24 cellular contexts compared by ENCODE assay signal in the genomic region with DNA sequence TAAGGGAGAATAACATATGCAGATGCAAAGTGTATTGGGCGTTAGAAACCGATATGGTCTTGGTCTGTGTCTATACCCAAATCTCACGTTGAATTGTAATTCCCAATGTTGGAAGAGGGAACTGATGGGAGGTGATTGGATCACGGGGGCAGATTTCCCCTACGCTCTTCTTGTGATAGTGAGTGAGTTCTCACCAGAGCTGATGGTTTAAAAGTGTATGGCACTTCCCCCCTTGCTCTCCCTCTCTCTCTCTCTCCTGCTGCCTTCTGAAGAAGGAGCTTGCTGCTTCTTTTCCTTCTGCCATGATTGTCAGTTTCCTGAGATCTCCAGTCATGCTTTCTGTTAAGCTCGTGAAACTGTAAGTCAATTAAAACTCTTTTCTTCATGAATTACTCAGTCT.
DNase-seq lines count a peak whose midpoint lies in the region; ATAC-seq, FAIRE-seq and TF ChIP-seq lines count a peak whose summit lies in the region.
"Had no signal": no experiment of that assay in that cellular context is flagged by ENCODE, and none has a peak within 500 bp of the region (broad histone marks: within the 10 kb centered on the region; RNA-seq: fewer than 3 reads in every experiment).

No MANE protein-coding gene starts in this region.

- FAIRE-seq in HepG2 (lab: Jason Lieb, UNC) = no peak
- FAIRE-seq: A204.1, GM12891, HTR-8/SVneo had no signal

- H3K27ac ChIP-seq in HepG2 (ENCODE audit: extremely low read length, insufficient read depth, low read length) (peak overlapping the region; percentile 66), right lobe of liver (no peak overlapping the region), PC-9 (no peak overlapping the region)
- H3K27ac ChIP-seq: GM23248, KMS-11, RWPE1 had no signal

- CTCF ChIA-PET in HepG2 (lab: Yijun Ruan, JAX; ENCODE audit: low intra/inter-chr PET ratio, low total read pairs) = no interaction called here
- CTCF ChIA-PET in PC-9 (lab: Charles Lee) = no interaction called here
- CTCF ChIA-PET in HEK293T (lab: Yijun Ruan, JAX) = no interaction called here

- ATAC-seq in HepG2 (peak; percentile 86), right lobe of liver (no peak), GM18517 (IDR thresholded peaks at IDR 0.05; ENCODE audit: unreplicated experiment) (no peak)

- H2AFZ ChIP-seq in HepG2 (ENCODE audit: low read length) (peak overlapping the region; percentile 90), PC-9 (no peak overlapping the region; the same call in 1 of the 2 replicates)
- H2AFZ ChIP-seq: GM23248 had no signal

- no peaks in the 10 kb centered on the region for H3F3A ChIP-seq in PC-9 (ENCODE audit: insufficient read depth, low read depth)

- H3K4me2 ChIP-seq in HepG2 (ENCODE audit: low read depth, low read length) (peak overlapping the region; percentile 84), PC-9 (peak overlapping the region; percentile 58)
- H3K4me2 ChIP-seq: KMS-11, SK-N-SH had no signal

- H3K9me3 ChIP-seq in HepG2 (ENCODE audit: low read length) (no peaks in the 10 kb centered on the region), right lobe of liver (no peaks in the 10 kb centered on the region), PC-9 (ENCODE audit: insufficient read depth, low read depth) (no peaks in the 10 kb centered on the region)
- H3K9me3 ChIP-seq: SK-N-SH had no signal

- WGBS in HepG2 (ENCODE audit: low lambda C conversion rate) = 38% methylated on average over 6 of the region's 6 CpGs
- 59% methylated on average over 6 of the region's 6 CpGs for WGBS in right lobe of liver (ENCODE audit: insufficient coverage, low coverage, low lambda C conversion rate, missing lambda C conversion rate)
- 91 to 94% methylated on average over 6 of the region's 6 CpGs for WGBS in lower leg skin, 2 donors

- TF ChIP-seq POLR2A in HepG2 (IDR thresholded peaks at IDR 0.05; ENCODE audit: insufficient read depth in 1 of 2, low read depth in 2 of 2, low read length in 2 of 2) = no peak
- no peak for TF ChIP-seq POLR2A in right lobe of liver (IDR thresholded peaks at IDR 0.05)
- no peak for TF ChIP-seq POLR2A in lower leg skin (IDR thresholded peaks at IDR 0.05)

- BruUV-seq in HepG2 (replicated peaks; lab: Mats Ljungman, UMichigan) = no TSS peak
- BruUV-seq in PC-9 (replicated peaks; lab: Mats Ljungman, UMichigan) = no TSS peak

- H3K36me3 ChIP-seq in HepG2 (replicated peaks in 1 of 2; ENCODE audit: control insufficient read depth in 1 of 2, insufficient read depth in 2 of 2, low read length in 2 of 2) = no peaks in the 10 kb centered on the region
- no peaks in the 10 kb centered on the region for H3K36me3 ChIP-seq in right lobe of liver
- no peaks in the 10 kb centered on the region for H3K36me3 ChIP-seq in PC-9 (ENCODE audit: low read depth)

- no peak for TF ChIP-seq CTCF in HepG2 (CRISPR knock-in tag; IDR thresholded peaks at IDR 0.05)
- TF ChIP-seq CTCF in right lobe of liver (IDR thresholded peaks at IDR 0.05) = no peak
- no peak for TF ChIP-seq CTCF in PC-9 (conservative IDR thresholded peaks at IDR 0.05)
- no peak for TF ChIP-seq CTCF in lower leg skin (IDR thresholded peaks at IDR 0.05)

- H3K79me2 ChIP-seq in HepG2 (ENCODE audit: insufficient read depth, low read length) (no peaks in the 10 kb centered on the region), PC-9 (ENCODE audit: low read depth) (no peaks in the 10 kb centered on the region)

- H3K4me1 ChIP-seq in HepG2 (ENCODE audit: insufficient read depth, low read length) = peaks cover 6% of the 10 kb centered on the region
- H3K4me1 ChIP-seq in right lobe of liver = no peaks in the 10 kb centered on the region
- H3K4me1 ChIP-seq in PC-9 (replicated peaks; ENCODE audit: insufficient read depth) = no peaks in the 10 kb centered on the region

- no peaks in the 10 kb centered on the region for H3K9me2 ChIP-seq in PC-9 (ENCODE audit: insufficient read depth)
- H3K9me2 ChIP-seq: SK-N-SH had no signal

- H3K27me3 ChIP-seq in HepG2 (ENCODE audit: control insufficient read depth in 1 of 2, insufficient read depth in 2 of 2, low read length in 2 of 2) (no peaks in the 10 kb centered on the region; a peak in 1 of 5 replicates), right lobe of liver (no peaks in the 10 kb centered on the region), PC-9 (ENCODE audit: insufficient read depth, low read depth) (no peaks in the 10 kb centered on the region)

- H3K9ac ChIP-seq in HepG2 (ENCODE audit: insufficient read depth, low read depth, low read length) = peak overlapping the region; percentile 58
- H3K9ac ChIP-seq: GM23248, KMS-11, SK-N-SH had no signal

- in situ Hi-C loops in HepG2 (cut with HindIII; ENCODE audit: extremely low pct_ligation_motif_present, low pct_unique_long_range_greater_than_20kb) = no loop called here

- POLR2A ChIA-PET in HepG2 (lab: Yijun Ruan, JAX) = interaction anchor here (1.3 kb wide), 1 partner anchor 15 kb away, joined by 5 read pairs; no protein-coding TSS in a partner anchor
- POLR2A ChIA-PET in PC-9 (lab: Charles Lee; ENCODE audit: unreplicated experiment) = interaction anchor here (0.6 kb wide), 1 partner anchor 844 kb away, joined by 4 read pairs; no protein-coding TSS in a partner anchor
- POLR2A ChIA-PET in HEK293T (lab: Yijun Ruan, JAX) = no interaction called here

- H4K20me1 ChIP-seq in HepG2 (ENCODE audit: insufficient read depth, low read length) = no peaks in the 10 kb centered on the region
- no peaks in the 10 kb centered on the region for H4K20me1 ChIP-seq in PC-9 (ENCODE audit: insufficient read depth)

- no peak for TF ChIP-seq RAD21 in HepG2 (CRISPR knock-in tag; IDR thresholded peaks at IDR 0.05)

- H3K4me3 ChIP-seq in HepG2 (replicated peaks in 1 of 3; ENCODE audit: insufficient read depth in 1 of 3, low read depth in 2 of 3, low read length in 3 of 3) = peak overlapping the region; percentile 46 to 65 (median 58)
- no peak overlapping the region for H3K4me3 ChIP-seq in right lobe of liver
- no peak overlapping the region for H3K4me3 ChIP-seq in PC-9
- H3K4me3 ChIP-seq in lower leg skin (ENCODE audit: low read depth, poor library complexity, severe bottlenecking) = no peak overlapping the region
- H3K4me3 ChIP-seq: GM23248 had no signal

- intact Hi-C loops in HepG2 (cut with micrococcal nuclease; ENCODE audit: unreplicated experiment) (no loop called here), right lobe of liver (cut with DNase I) (no loop called here), PC-9 (cut with micrococcal nuclease; ENCODE audit: unreplicated experiment) (no loop called here), lower leg skin (cut with DNase I; ENCODE audit: low total_unique reads) (no loop called here)

- DNase-seq in HepG2 (ENCODE audit: low spot score) (peak; percentile 1), right lobe of liver (no peak), NCI-H460 (ENCODE audit: extremely low read depth, low read depth) (peak; percentile 4), PC-9 (no peak), lower leg skin (ENCODE audit: low spot score in 2 of 2) (no peak), HEK293T (ENCODE audit: extremely low spot score) (no peak), cerebellum (ENCODE audit: low spot score) (no peak)
- DNase-seq: DMS79 treated with DMSO at 0.1 percent for 48 hours, GM23248, HCEC 1CT, IMR-90, NCI-H1105 treated with DMSO at 0.1 percent for 48 hours, NCI-H2029 treated with DMSO at 0.1 percent for 48 hours, NCI-H446, NCI-H82, SHP77 treated with DMSO at 0.1 percent for 48 hours, SK-N-SH, T-helper 2 cell had no signal

- TF ChIP-seq EP300 in HepG2 (IDR thresholded peaks at IDR 0.05; ENCODE audit: low read depth in 2 of 2, low read length in 2 of 2) (no peak), HepG2 (CRISPR knock-in tag; IDR thresholded peaks at IDR 0.05; ENCODE audit: borderline replicate concordance) (no peak)

TF ChIP-seq in HepG2, 621 proteins besides CTCF, POLR2A, EP300 and RAD21 (continues in another document):
- TF ChIP-seq NPAS2 (CRISPR knock-in tag; IDR thresholded peaks at IDR 0.05; ENCODE audit: borderline replicate concordance) = no peak

TF ChIP-seq in HEK293T, 16 proteins besides CTCF, POLR2A, EP300 and RAD21:
- TF ChIP-seq PKNOX1 (IDR thresholded peaks at IDR 0.05) = no peak
- TF ChIP-seq TARDBP (IDR thresholded peaks at IDR 0.05) = no peak
- no peak for TF ChIP-seq ARNT (IDR thresholded peaks at IDR 0.05)
- TF ChIP-seq L3MBTL2 (conservative IDR thresholded peaks at IDR 0.05) = no peak
- no peak for TF ChIP-seq ELF4 (IDR thresholded peaks at IDR 0.05)
- no peak for TF ChIP-seq FOXK2 (IDR thresholded peaks at IDR 0.05)
- TF ChIP-seq HDGF (IDR thresholded peaks at IDR 0.05; ENCODE audit: borderline replicate concordance) = no peak
- no peak for TF ChIP-seq FOXA1 (IDR thresholded peaks at IDR 0.05)
- no peak for TF ChIP-seq NFRKB (IDR thresholded peaks at IDR 0.05)
- no peak for TF ChIP-seq FOXM1 (IDR thresholded peaks at IDR 0.05; ENCODE audit: borderline replicate concordance)
- no peak for TF ChIP-seq SP1 (IDR thresholded peaks at IDR 0.05)
- TF ChIP-seq CTBP1 (IDR thresholded peaks at IDR 0.05; ENCODE audit: borderline replicate concordance) = no peak
- TF ChIP-seq SUZ12 (IDR thresholded peaks at IDR 0.05) = no peak
- no peak for TF ChIP-seq BHLHE40 (IDR thresholded peaks at IDR 0.05; ENCODE audit: borderline replicate concordance)
- no peak for TF ChIP-seq ZNF384 (IDR thresholded peaks at IDR 0.05)
- TF ChIP-seq LEF1 (IDR thresholded peaks at IDR 0.05; ENCODE audit: borderline replicate concordance) = no peak

Comparison
In these comparisons a context has a peak if more than half of its experiments do, and no peak if none do; other contexts are left out.
1. DNase-seq: peak in HepG2 (single experiment) and NCI-H460 (single experiment); none in right lobe of liver (0 of 3), PC-9 (0 of 2), lower leg skin (0 of 2), HEK293T (single experiment) and cerebellum (single experiment).
2. H3K4me3 ChIP-seq: peak in HepG2 (3 of 3); none in right lobe of liver (0 of 3), PC-9 (single experiment) and lower leg skin (single experiment).